In the genomic region with DNA sequence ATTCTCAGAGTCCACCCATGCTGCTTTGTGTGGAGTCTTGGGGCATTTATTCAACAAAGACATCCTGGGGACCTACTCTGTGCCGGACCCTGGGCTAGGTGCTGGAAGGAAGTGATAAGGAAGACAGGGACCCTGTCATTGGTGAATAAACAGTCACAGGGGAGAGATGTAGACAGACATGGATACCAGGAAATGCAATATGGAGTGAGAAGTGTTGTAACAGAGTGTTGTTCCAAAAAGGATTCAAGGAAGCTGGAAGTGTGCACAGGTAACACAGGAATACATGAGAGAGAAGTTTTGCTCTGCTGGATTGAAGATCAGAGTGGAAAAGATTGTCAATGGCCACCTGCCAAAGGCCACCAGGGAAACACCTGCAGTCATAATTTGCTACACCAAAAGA, we compare ENCODE assay signal across 29 cellular contexts.
"Had no signal": no experiment of that assay in that cellular context is flagged by ENCODE, and none has a peak within 500 bp of the region (broad histone marks: within the 10 kb centered on the region; RNA-seq: fewer than 3 reads in every experiment).

No MANE protein-coding gene starts in this region.

- H3K27me3 ChIP-seq: SJCRH30 had no signal

- H3K4me1 ChIP-seq: SJCRH30 had no signal

- H3K36me3 ChIP-seq: SJCRH30 had no signal

- H3K9me3 ChIP-seq: SJCRH30 had no signal

- DNase-seq: Kasumi-1, MM.1S, MV-4-11, NCI-H1092, NCI-H1105, NCI-H1417 treated with DMSO at 0.1 percent for 48 hours, NCI-H1436 treated with DMSO at 0.1 percent for 48 hours, NCI-H1694 treated with DMSO at 0.1 percent for 48 hours, NCI-H187 treated with DMSO at 0.1 percent for 48 hours, NCI-H2029, NCI-H2081, NCI-H2171 treated with DMSO at 0.1 percent for 48 hours, NCI-H2227 treated with DMSO at 0.1 percent for 48 hours, NCI-H345, NCI-H446, NCI-H510A treated with DMSO at 0.1 percent for 48 hours, NCI-H524 treated with DMSO at 0.1 percent for 48 hours, NCI-H526 treated with DMSO at 0.1 percent for 48 hours, NCI-H774, PC-9, SHP77, SIG-M5, SJCRH30, T-cell had no signal

- H3K4me2 ChIP-seq: PC-9 had no signal

- H2AFZ ChIP-seq: PC-9 had no signal

- ATAC-seq: Panc1, Right ventricle myocardium inferior, SK-N-SH treated with all-trans-retinoic acid at 6 μM for 48 hours had no signal

- H3K4me3 ChIP-seq: PC-9, SJCRH30, SK-N-MC had no signal

- H3K27ac ChIP-seq: PC-9, RWPE1, SJCRH30, SK-N-MC had no signal
